ENCODE assay signal across 14 cellular contexts in the genomic region with DNA sequence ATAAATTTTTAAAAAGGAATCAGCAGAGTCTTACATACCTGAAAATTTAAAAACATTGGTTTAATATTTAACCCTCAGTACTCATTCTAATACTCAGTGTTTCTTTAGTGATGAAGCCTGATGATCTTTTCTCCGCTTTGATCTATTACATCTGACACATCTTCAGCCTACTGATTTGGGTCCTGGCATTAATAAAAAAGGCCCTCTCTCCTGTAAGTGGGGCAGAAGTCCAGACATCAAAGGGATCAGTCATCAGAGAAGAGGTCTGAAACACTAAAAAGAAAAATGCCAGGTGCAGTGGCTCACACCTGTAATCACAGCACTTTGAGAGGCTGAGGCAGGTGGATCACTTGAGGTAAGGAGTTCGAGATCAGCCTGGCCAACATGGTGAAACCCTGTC.
DNase-seq lines count a peak whose midpoint lies in the region; ATAC-seq lines count a peak whose summit lies in the region.
"Had no signal": no experiment of that assay in that cellular context is flagged by ENCODE, and none has a peak within 500 bp of the region (broad histone marks: within the 10 kb centered on the region; RNA-seq: fewer than 3 reads in every experiment).

No MANE protein-coding gene starts in this region.

- ATAC-seq in HG03342 (IDR thresholded peaks at IDR 0.05; ENCODE audit: unreplicated experiment): no peak
- ATAC-seq: A549; CD8-positive, alpha-beta T cell had no signal

- peak; percentile 69 for DNase-seq in DMS53 (lab: John Stamatoyannopoulos, UW)
- DNase-seq in NCI-H510A (lab: John Stamatoyannopoulos, UW): peak; percentile 6
- peak; percentile 94 for DNase-seq in SW480 (ENCODE audit: low spot score)
- DNase-seq in NCI-H1092 treated with DMSO at 0.1 percent for 48 hours (lab: John Stamatoyannopoulos, UW): no peak
- no peak for DNase-seq in NCI-H1436 (lab: John Stamatoyannopoulos, UW)
- DNase-seq: AML-193; Caco-2; Calu3; CD4-positive, alpha-beta T cell; CD8-positive, alpha-beta T cell; DMS79 treated with DMSO at 0.1 percent for 48 hours; GF-D8 had no signal

Comparison
In these comparisons a context has a peak if more than half of its experiments do, and no peak if none do; other contexts are left out.
1. DNase-seq: peak in DMS53 (single experiment), NCI-H510A (single experiment) and SW480 (single experiment); none in NCI-H1092 treated with DMSO at 0.1 percent for 48 hours (single experiment) and NCI-H1436 (single experiment).